Comparison of ENCODE assay signal across 8 cellular contexts in the genomic region with DNA sequence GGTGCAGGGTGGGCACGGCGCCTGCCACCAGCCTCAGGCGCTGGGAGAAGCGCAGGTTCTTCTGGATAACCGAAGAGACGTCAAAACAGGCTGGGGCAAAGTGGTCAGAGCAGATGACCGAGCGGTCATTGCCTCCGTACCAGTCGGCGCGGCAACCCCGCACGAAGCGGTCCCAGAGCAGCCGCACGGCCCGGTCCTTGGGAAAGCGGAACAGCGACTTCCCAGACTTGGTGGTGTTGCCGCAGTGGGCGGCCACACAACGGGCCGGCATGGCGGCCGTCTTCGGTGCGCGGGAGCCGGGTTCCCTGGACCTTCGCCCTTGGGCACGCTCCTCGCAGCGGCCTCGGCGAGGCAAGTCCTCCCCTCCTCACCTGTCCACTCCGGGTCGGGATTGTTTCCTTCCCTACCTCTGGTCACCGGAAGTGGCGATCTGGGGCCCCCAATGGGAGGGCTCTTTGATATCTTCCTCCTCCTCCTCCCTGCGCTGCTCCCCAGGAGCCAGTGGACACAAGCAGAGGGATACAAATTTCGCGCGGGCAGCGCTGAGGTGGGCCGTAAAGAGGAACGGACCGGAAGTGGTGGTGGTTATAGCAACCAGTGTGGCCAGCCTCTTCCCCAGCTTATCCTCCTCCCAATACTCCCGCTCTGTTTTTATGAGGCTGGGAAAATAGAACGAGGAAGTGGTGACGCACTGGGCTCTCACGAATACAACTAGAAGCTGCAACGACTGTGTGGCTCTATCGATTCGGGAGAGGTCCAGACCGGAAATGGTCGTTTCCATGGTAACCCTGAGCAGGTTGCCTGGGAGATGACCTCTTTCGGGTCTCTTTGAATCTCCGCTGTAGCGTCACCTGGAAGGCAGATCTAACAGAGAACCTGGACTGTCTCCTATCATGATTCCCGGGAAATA.
A peak's percentile ranks its signal among the peaks of the same experiment; 100 is the strongest.
DNase-seq lines count a peak whose midpoint lies in the region; ATAC-seq and FAIRE-seq lines count a peak whose summit lies in the region.

A gene with protein sequence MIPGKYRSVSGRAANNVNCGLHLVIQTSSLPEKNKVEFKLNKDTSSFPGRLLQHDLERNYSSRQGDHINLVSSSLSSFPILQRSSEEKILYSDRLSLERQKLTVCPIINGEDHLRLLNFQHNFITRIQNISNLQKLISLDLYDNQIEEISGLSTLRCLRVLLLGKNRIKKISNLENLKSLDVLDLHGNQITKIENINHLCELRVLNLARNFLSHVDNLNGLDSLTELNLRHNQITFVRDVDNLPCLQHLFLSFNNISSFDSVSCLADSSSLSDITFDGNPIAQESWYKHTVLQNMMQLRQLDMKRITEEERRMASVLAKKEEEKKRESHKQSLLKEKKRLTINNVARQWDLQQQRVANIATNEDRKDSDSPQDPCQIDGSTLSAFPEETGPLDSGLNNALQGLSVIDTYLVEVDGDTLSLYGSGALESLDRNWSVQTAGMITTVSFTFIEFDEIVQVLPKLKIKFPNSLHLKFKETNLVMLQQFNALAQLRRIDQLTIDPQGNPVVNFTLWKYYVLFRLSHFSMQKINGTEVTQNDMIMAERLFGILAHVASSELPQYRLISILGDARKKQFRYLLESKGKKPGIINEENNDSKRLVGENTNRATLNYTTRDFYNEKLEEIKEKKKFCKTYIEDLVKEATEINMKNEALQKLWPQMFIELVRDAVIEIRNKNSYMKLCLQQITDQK (plus strand): TSS at position 825 of the 910 bp plus-strand sequence. CDS start 69 bp downstream, at position 894.
A gene (minus strand): TSS at position 432 of the 910 bp plus-strand sequence. CDS start 161 bp downstream, at position 271.

- peak; percentile 33 for DNase-seq in activated naive CD4-positive, alpha-beta T cell treated with Interleukin-2 at 50 U/mL for 16 hours
- DNase-seq in activated naive CD4-positive, alpha-beta T cell (lab: John Stamatoyannopoulos, UW), result no peak
- DNase-seq in NCI-H2029 (lab: John Stamatoyannopoulos, UW), result peak; percentile 79
- DNase-seq in left kidney (ENCODE audit: low read depth, low spot score), result peak; percentile 97
- DNase-seq in stimulated activated CD4-positive, alpha-beta T cell treated with anti-CD3 and anti-CD28 coated beads, Interleukin-1b, Interleukin-23, amount 100 ng/mL, for 48 hours, result peak; percentile 57

- H3K4me3 ChIP-seq in duodenal mucosa (ENCODE audit: low read depth in 1 of 2, low read length in 2 of 2), result peak within 1 kb of the TSS; percentile 82 to 87

- H3K4me1 ChIP-seq in duodenal mucosa (ENCODE audit: control insufficient read depth in 1 of 2, insufficient read depth in 2 of 2, low read length in 2 of 2), result peaks cover 6 to 9% of the 10 kb centered on the region in 2 donors

- peak; percentile 82 for ATAC-seq in HG02943 (IDR thresholded peaks at IDR 0.05; ENCODE audit: low read depth, unreplicated experiment)

- no peaks in the 10 kb centered on the region for H3K9me3 ChIP-seq in duodenal mucosa (ENCODE audit: control insufficient read depth in 1 of 2, low read length in 2 of 2)

- no peaks in the 10 kb centered on the region for H3K36me3 ChIP-seq in duodenal mucosa (ENCODE audit: control insufficient read depth in 1 of 2, insufficient read depth in 2 of 2, low read length in 2 of 2)

- H3K27me3 ChIP-seq in duodenal mucosa (ENCODE audit: control insufficient read depth in 1 of 2, insufficient read depth in 2 of 2, low read length in 2 of 2), result no peaks in the 10 kb centered on the region

- peak; percentile 76 for FAIRE-seq in TTC549 (lab: Jason Lieb, UNC)

- H3K9ac ChIP-seq in duodenal mucosa (ENCODE audit: low read depth in 1 of 2, low read length in 2 of 2), result peak within 1 kb of the TSS; percentile 62 to 68

- peak within 1 kb of the TSS; percentile 41 for H3K27ac ChIP-seq in duodenal mucosa (ENCODE audit: low read depth, low read length)

Comparison
In these comparisons a context has a peak if more than half of its experiments do, and no peak if none do; other contexts are left out.
1. DNase-seq: peak in activated naive CD4-positive, alpha-beta T cell treated with Interleukin-2 at 50 U/mL for 16 hours (single experiment), NCI-H2029 (single experiment), left kidney (single experiment) and stimulated activated CD4-positive, alpha-beta T cell treated with anti-CD3 and anti-CD28 coated beads, Interleukin-1b, Interleukin-23, amount 100 ng/mL, for 48 hours (single experiment); none in activated naive CD4-positive, alpha-beta T cell (0 of 4).